In genomic region chr5:80653497-80653896, GRCh38 we compare ENCODE assay signal across 9 cellular contexts. TPM values are rescaled to one million over a fixed set of nuclear protein-coding genes. Genes with fewer than 3 reads are reported as not detected.
DNase-seq lines count a peak whose midpoint lies in the region; ATAC-seq and TF ChIP-seq lines count a peak whose summit lies in the region.
"Had no signal": no experiment of that assay in that cellular context is flagged by ENCODE, and none has a peak within 500 bp of the region (broad histone marks: within the 10 kb centered on the region; RNA-seq: fewer than 3 reads in every experiment).

No MANE protein-coding gene starts in this region.

- H3K27me3 Mint-ChIP-seq in HFFc6 (ENCODE audit: insufficient read depth): no peaks in the 10 kb centered on the region; the same call in 1 of the 2 replicates

- H3K27ac ChIP-seq in AG04450 (ENCODE audit: low read depth, low read length) (no peak overlapping the region), lower lobe of right lung (no peak overlapping the region)

- DNase-seq in AG04450 (ENCODE audit: low read depth, low spot score) (no peak), HFFc6 (no peak), adipocyte (ENCODE audit: low read depth) (no peak), lower lobe of right lung (no peak), activated gamma-delta T cell treated with Interleukin-2 at 50 U/mL for 16 hours (no peak), Ammon's horn (ENCODE audit: low spot score) (no peak)
- DNase-seq: KG1 had no signal

- peak overlapping the region; percentile 80 for H3K9ac ChIP-seq in adipocyte (ENCODE audit: low read length)

- TF ChIP-seq CTCF in AG04450 (IDR thresholded peaks at IDR 0.05; ENCODE audit: low read depth, low read length) (no peak), HFFc6 (IDR thresholded peaks at IDR 0.05) (no peak), lower lobe of right lung (IDR thresholded peaks at IDR 0.05) (no peak)

- POLR2A ChIA-PET in AG04450 (lab: Yijun Ruan, JAX): interaction anchor here (0.6 kb wide), 1 partner anchor 689 kb away, joined by 3 read pairs; no protein-coding TSS in a partner anchor

- intact Hi-C loops in lower lobe of right lung (cut with DNase I): no loop called here

- no peaks in the 10 kb centered on the region for H3K9me3 Mint-ChIP-seq in HFFc6

- H3K4me1 Mint-ChIP-seq in HFFc6 (ENCODE audit: low read depth): peaks cover 30% of the 10 kb centered on the region

- peak overlapping the region; percentile 84 for H3K4me3 ChIP-seq in AG04450 (ENCODE audit: low read depth, low read length)
- peak overlapping the region; percentile 92 for H3K4me3 ChIP-seq in adipocyte (ENCODE audit: low read length)
- peak overlapping the region; percentile 85 for H3K4me3 ChIP-seq in lower lobe of right lung

- ATAC-seq in lower lobe of right lung: no peak
- no peak for ATAC-seq in HG03196 (IDR thresholded peaks at IDR 0.05; ENCODE audit: unreplicated experiment)
- no peak for ATAC-seq in HG03342 (IDR thresholded peaks at IDR 0.05; ENCODE audit: unreplicated experiment)

- H3K36me3 Mint-ChIP-seq in HFFc6 (ENCODE audit: low read depth): peaks cover 10% of the 10 kb centered on the region

- H3K27me3 ChIP-seq in AG04450 (ENCODE audit: control insufficient read depth, insufficient read depth, low read length) (no peaks in the 10 kb centered on the region), adipocyte (replicated peaks; ENCODE audit: control insufficient read depth, insufficient read depth, low read length) (no peaks in the 10 kb centered on the region), lower lobe of right lung (ENCODE audit: low read depth) (no peaks in the 10 kb centered on the region)

- no peaks in the 10 kb centered on the region for H3K9me3 ChIP-seq in AG04450 (ENCODE audit: control insufficient read depth, insufficient read depth, low read length)
- H3K9me3 ChIP-seq in adipocyte (ENCODE audit: control insufficient read depth, low read length): no peaks in the 10 kb centered on the region
- H3K9me3 ChIP-seq in lower lobe of right lung: no peaks in the 10 kb centered on the region

- peaks cover 17% of the 10 kb centered on the region for H3K36me3 ChIP-seq in adipocyte (ENCODE audit: control insufficient read depth, insufficient read depth, low read length, severe bottlenecking)
- H3K36me3 ChIP-seq in lower lobe of right lung: peaks cover 21% of the 10 kb centered on the region

- H3K4me1 ChIP-seq in adipocyte (ENCODE audit: control insufficient read depth, insufficient read depth, low read length): peaks cover 23% of the 10 kb centered on the region
- H3K4me1 ChIP-seq in lower lobe of right lung: peaks cover 17% of the 10 kb centered on the region

- CTCF ChIA-PET in AG04450 (lab: Charles Lee): no interaction called here

- peak overlapping the region; percentile 97 for H3K4me3 Mint-ChIP-seq in HFFc6

- peak overlapping the region; percentile 60 for H3K27ac Mint-ChIP-seq in HFFc6

RNA-seq across cellular contexts. Expression of gene MSH3, which starts 1.0 kb away (rescaled TPM):
- polyA plus RNA-seq in AG04450 (2011; rRNA removed): 7.2 and 10.8 TPM in 2 replicates
- 6.1 and 10.9 TPM in 2 replicates for polyA minus RNA-seq in AG04450 (2011; rRNA and poly(A)+ RNA removed)
- total RNA-seq in HFFc6 (2021; fragmentation: NEBNext Ultra II Directional; extraction: Animal tissue kit (Norgen Biotek cat#: 25700)): 10 to 100 TPM; 13.6 to 14.9 (median 14.3) TPM
- 17.0 TPM for total RNA-seq in lower lobe of right lung

RNA-seq across cellular contexts. Expression of gene DHFR, which starts 1.3 kb away (rescaled TPM):
- polyA plus RNA-seq in AG04450 (2011; rRNA removed): 15.7 and 22.5 TPM in 2 replicates
- 8.2 and 11.2 TPM in 2 replicates for polyA minus RNA-seq in AG04450 (2011; rRNA and poly(A)+ RNA removed)
- 10 to 100 TPM; 22.8 to 45.3 (median 38.6) TPM for total RNA-seq in HFFc6 (2021; fragmentation: NEBNext Ultra II Directional; extraction: Animal tissue kit (Norgen Biotek cat#: 25700))
- 10.5 TPM for total RNA-seq in lower lobe of right lung
